In the genomic region with DNA sequence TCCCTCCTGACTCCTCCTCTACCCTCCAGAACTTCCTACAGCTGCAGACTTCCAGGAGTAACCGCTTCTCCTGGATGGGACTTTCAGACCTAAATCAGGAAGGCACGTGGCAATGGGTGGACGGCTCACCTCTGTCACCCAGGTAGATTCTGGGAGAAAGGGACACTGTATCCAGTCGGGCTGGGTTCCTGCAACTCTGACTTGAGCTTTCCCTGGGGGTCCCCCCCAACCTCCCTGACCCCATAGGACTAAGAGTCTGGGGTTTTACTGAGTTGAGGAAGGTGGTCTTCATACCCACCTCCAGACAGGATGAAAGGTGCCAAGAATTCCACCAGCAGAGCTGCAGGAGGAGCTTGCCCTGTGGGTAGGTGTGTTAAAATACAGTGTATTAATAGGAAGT, we compare ENCODE assay signal across 12 cellular contexts. TPM values are rescaled to one million over a fixed set of nuclear protein-coding genes. Genes with fewer than 3 reads are reported as not detected.
"Had no signal": no experiment of that assay in that cellular context is flagged by ENCODE, and none has a peak within 500 bp of the region (broad histone marks: within the 10 kb centered on the region; RNA-seq: fewer than 3 reads in every experiment).

No MANE protein-coding gene starts in this region.

- DNase-seq: GM23248, GOT3, H7, HFFc6, KBM-7 had no signal

- H3K4me3 Mint-ChIP-seq: HFFc6, IgD-negative memory B cell had no signal

- H3K9me3 Mint-ChIP-seq: HFFc6, IgD-negative memory B cell had no signal

- ATAC-seq: HCT116, HepG2 had no signal

- H3K36me3 ChIP-seq: HAP-1 had no signal

- H3K9ac ChIP-seq: GM23248 had no signal

- H3K4me3 ChIP-seq: GM23248, HAP-1 had no signal

- H3K27ac ChIP-seq: GM23248, HL-60 had no signal

- H3K9me3 ChIP-seq: HAP-1 had no signal

- H3K27ac Mint-ChIP-seq: HFFc6, IgD-negative memory B cell had no signal

- FAIRE-seq: HepG2 had no signal

- H3K4me1 ChIP-seq: HAP-1 had no signal

- H3K36me3 Mint-ChIP-seq: IgD-negative memory B cell had no signal

RNA-seq across cellular contexts. Expression of a gene that starts 4.4 kb away (rescaled TPM):
- total RNA-seq: GM23248, H4, H7, HepG2, HFFc6, HT1080 had no signal
- polyA plus RNA-seq: GM23248, HepG2, IgD-negative memory B cell had no signal

RNA-seq across cellular contexts. Expression of a gene that starts 20.2 kb away (rescaled TPM):
- total RNA-seq: GM23248, H7, HepG2, HFFc6, HT1080 had no signal
- polyA plus RNA-seq: GM23248, HepG2, IgD-negative memory B cell had no signal

RNA-seq across cellular contexts. Expression of a gene that starts 35.6 kb away (rescaled TPM):
- total RNA-seq: GM23248, H4, H7, HepG2, HFFc6, HT1080 had no signal
- polyA plus RNA-seq: GM23248, HepG2 had no signal
